ENCODE assay signal across 8 cellular contexts in genomic region chr3:98817546-98817945, GRCh38.
DNase-seq lines count a peak whose midpoint lies in the region; ATAC-seq and TF ChIP-seq lines count a peak whose summit lies in the region.

No MANE protein-coding gene starts in this region.

- no peaks in the 10 kb centered on the region for H3K9me3 Mint-ChIP-seq in memory B cell

- H3K4me1 Mint-ChIP-seq in memory B cell: no peaks in the 10 kb centered on the region

- H3K27ac ChIP-seq in OCI-LY3 (ENCODE audit: low read length) (no peak overlapping the region), coronary artery (no peak overlapping the region)

- no peaks in the 10 kb centered on the region for H3K36me3 Mint-ChIP-seq in memory B cell

- TF ChIP-seq CTCF in GM10248 (IDR thresholded peaks at IDR 0.05; ENCODE audit: control extremely low read depth, extremely low read depth, low read depth, missing control alignments): peak; percentile 55
- peak; percentile 69 for TF ChIP-seq CTCF in OCI-LY3 (IDR thresholded peaks at IDR 0.05; ENCODE audit: low read depth, low read length)
- peak; percentile 61 for TF ChIP-seq CTCF in coronary artery (IDR thresholded peaks at IDR 0.05)

- H3K36me3 ChIP-seq in OCI-LY3 (replicated peaks; ENCODE audit: low read depth, low read length): no peaks in the 10 kb centered on the region

- no peak overlapping the region for H2AFZ ChIP-seq in OCI-LY3 (ENCODE audit: low read depth, low read length)

- no peak overlapping the region for H3K4me3 Mint-ChIP-seq in memory B cell

- POLR2A ChIA-PET in GM10248 (lab: Yijun Ruan, JAX): no interaction called here

- no peaks in the 10 kb centered on the region for H3K27me3 Mint-ChIP-seq in memory B cell

- H3K27me3 ChIP-seq in OCI-LY3 (ENCODE audit: low read depth, low read length): no peaks in the 10 kb centered on the region

- no peaks in the 10 kb centered on the region for H4K20me1 ChIP-seq in OCI-LY3 (ENCODE audit: insufficient read depth, low read length)

- DNase-seq in GM10248 (ENCODE audit: extremely low spot score) (peak; percentile 45), HuH-7 (ENCODE audit: low spot score) (peak; percentile 42), coronary artery (ENCODE audit: low spot score) (no peak), memory B cell (ENCODE audit: low spot score in 2 of 2) (peak in 1 of 2 donors; percentile 20), cerebellar nuclear complex (lab: John Stamatoyannopoulos, UW) (no peak)
- no peak for DNase-seq in activated CD8-positive, alpha-beta memory T cell treated with anti-CD3 and anti-CD28 coated beads for 24 hours

- peak; percentile 85 for ATAC-seq in GM21529 (IDR thresholded peaks at IDR 0.05; ENCODE audit: unreplicated experiment)
- ATAC-seq in memory B cell (ENCODE audit: low read depth): peak; percentile 53

- no peak overlapping the region for H3K4me2 ChIP-seq in OCI-LY3 (ENCODE audit: low read length)

- H3K4me3 ChIP-seq in OCI-LY3 (ENCODE audit: low read length) (no peak overlapping the region), coronary artery (no peak overlapping the region)

- no peak overlapping the region for H3K9ac ChIP-seq in OCI-LY3 (ENCODE audit: low read length)

- H3K27ac Mint-ChIP-seq in memory B cell: no peak overlapping the region

- no peaks in the 10 kb centered on the region for H3K4me1 ChIP-seq in OCI-LY3 (ENCODE audit: low read length)

- H3K9me3 ChIP-seq in OCI-LY3 (ENCODE audit: insufficient read depth, low read length): no peaks in the 10 kb centered on the region

- no peaks in the 10 kb centered on the region for H3K79me2 ChIP-seq in OCI-LY3 (ENCODE audit: low read length)

- CTCF ChIA-PET in GM10248 (lab: Yijun Ruan, JAX): interaction anchor here (0.6 to 10.2 kb wide), 45 partner anchors 9 to 991 kb away, joined by 3 to 269 read pairs (median 4); partner anchors contain the start of genes CLDND1 and CPOX

Comparison
In these comparisons a context has a peak if more than half of its experiments do, and no peak if none do; other contexts are left out.
1. DNase-seq: peak in GM10248 (single experiment) and HuH-7 (single experiment); none in coronary artery (single experiment), activated CD8-positive, alpha-beta memory T cell treated with anti-CD3 and anti-CD28 coated beads for 24 hours (single experiment) and cerebellar nuclear complex (0 of 2).
2. Peak in every context shown above with its lines, with median percentiles within 50 percentile points of each other: CTCF ChIP-seq.